16 cellular contexts compared by ENCODE assay signal in genomic region chr2:215994901-215995300, GRCh38.
"Had no signal": no experiment of that assay in that cellular context is flagged by ENCODE, and none has a peak within 500 bp of the region (broad histone marks: within the 10 kb centered on the region; RNA-seq: fewer than 3 reads in every experiment).

No MANE protein-coding gene starts in this region.

- ATAC-seq: left colon; mucosa of descending colon; naive thymus-derived CD4-positive, alpha-beta T cell; stimulated activated memory B cell treated with anti-CD40 and anti-IgM and Interleukin-4, amounts not matched to agents 10 μg/mL and 1 μg/mL and 100 μg/mL, for 72 hours had no signal

- H3K4me3 ChIP-seq: dorsolateral prefrontal cortex, mucosa of descending colon, thyroid gland, uterus had no signal

- H3K27ac ChIP-seq: dorsolateral prefrontal cortex, thyroid gland, uterus had no signal

- DNase-seq: activated CD4-positive, alpha-beta T cell treated with anti-CD3 and anti-CD28 coated beads, Interleukin-2, amount 10 ng/mL, durations not matched to agents 7 days and 5 days; activated naive CD4-positive, alpha-beta T cell; activated naive CD8-positive, alpha-beta T cell treated with anti-CD3 and anti-CD28 coated beads, Interleukin-2, amount 10 ng/mL, durations not matched to agents 7 days and 5 days; anterior cingulate cortex; dorsolateral prefrontal cortex; left colon; mucosa of descending colon; naive thymus-derived CD4-positive, alpha-beta T cell; nucleus accumbens; posterior cingulate gyrus; retina; stimulated activated CD4-positive, alpha-beta T cell treated with anti-CD3 and anti-CD28 coated beads, Interleukin-2, amount 100 ng/mL, for 48 hours; T-helper 2 cell; thyroid gland; uterus had no signal

- H3K27me3 ChIP-seq: dorsolateral prefrontal cortex, thyroid gland, uterus had no signal

- H3K36me3 ChIP-seq: uterus had no signal

- H3K9me3 ChIP-seq: mucosa of descending colon, thyroid gland, uterus had no signal

- H3K4me1 ChIP-seq: thyroid gland, uterus had no signal
